In genomic region chr12:39592295-39592694, GRCh38 we compare ENCODE assay signal across 1 cellular context.
TF ChIP-seq lines count a peak whose summit lies in the region.

No MANE protein-coding gene starts in this region.

TF ChIP-seq in HepG2, 621 proteins besides CTCF, POLR2A, EP300 and RAD21 (continued from another document):
- TF ChIP-seq ARID5B (CRISPR knock-in tag; IDR thresholded peaks at IDR 0.05) = 0 out of 2 replicates have a peak, but pooled peaks have one; percentile 48
- TF ChIP-seq ZNF737 (CRISPR knock-in tag; IDR thresholded peaks at IDR 0.05; ENCODE audit: borderline replicate concordance) = no peak
- TF ChIP-seq CEBPB (IDR thresholded peaks at IDR 0.05; ENCODE audit: borderline replicate concordance, low read depth, low read length) = peak; percentile 75; the same call in 1 of the 2 replicates
- TF ChIP-seq SMARCE1 (IDR thresholded peaks at IDR 0.05; ENCODE audit: borderline replicate concordance) = no peak
- TF ChIP-seq ZNF230 (CRISPR knock-in tag; IDR thresholded peaks at IDR 0.05) = no peak
